8 cellular contexts compared by ENCODE assay signal in the genomic region with DNA sequence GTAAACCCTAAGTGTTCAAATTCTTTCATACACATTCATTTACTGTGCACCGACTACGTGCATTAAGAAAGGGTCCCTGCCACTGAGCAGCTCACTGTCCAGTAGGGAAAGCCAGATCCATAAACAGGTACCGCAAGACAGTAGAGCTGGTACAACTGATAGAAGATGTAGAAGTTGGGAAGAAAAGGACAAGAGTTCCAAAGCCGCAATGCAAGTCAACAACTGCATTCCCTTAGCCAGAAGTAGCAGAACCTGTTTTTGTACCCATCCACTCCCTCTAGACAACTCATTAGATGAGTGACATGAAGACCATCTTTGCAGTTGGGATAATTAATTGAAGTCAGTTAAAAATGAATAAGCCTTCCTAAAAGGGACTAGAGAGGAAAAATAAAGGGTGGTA. TPM values are rescaled to one million over a fixed set of nuclear protein-coding genes. Genes with fewer than 3 reads are reported as not detected.
DNase-seq lines count a peak whose midpoint lies in the region; ATAC-seq and TF ChIP-seq lines count a peak whose summit lies in the region.

No MANE protein-coding gene starts in this region.

- H3K4me3 ChIP-seq in heart right ventricle, result peak overlapping the region in 7 of 10 donors; percentile 71 to 96 (median 90)
- H3K4me3 ChIP-seq in iPS-18a (ENCODE audit: low read length), result peak overlapping the region; percentile 99
- peak overlapping the region; percentile 88 for H3K4me3 ChIP-seq in upper lobe of right lung

- DNase-seq in heart right ventricle (no peak), left ventricle myocardium superior (no peak), activated B cell treated with CpG ODN at 0.5 μM for 24 hours (no peak), upper lobe of right lung (no peak), SHP77 (lab: John Stamatoyannopoulos, UW) (no peak), Ammon's horn (ENCODE audit: low spot score) (no peak), HuH-7.5 (ENCODE audit: low spot score) (no peak)

- no peaks in the 10 kb centered on the region for H3K27me3 ChIP-seq in heart right ventricle
- H3K27me3 ChIP-seq in iPS-18a (ENCODE audit: control insufficient read depth, insufficient read depth, low read length), result no peaks in the 10 kb centered on the region
- H3K27me3 ChIP-seq in upper lobe of right lung, result no peaks in the 10 kb centered on the region

- POLR2A ChIA-PET in activated B cell treated with CpG ODN at 0.5 μM for 24 hours (lab: Charles Lee), result interaction anchor here (1.0 to 2.8 kb wide), 8 partner anchors 15 to 578 kb away, joined by 3 to 61 read pairs (median 6); partner anchors contain the start of genes ASB8, CCDC184, KANSL2 and PFKM

- peaks cover 0 to 24% (median 19%) of the 10 kb centered on the region in 9 donors for H3K4me1 ChIP-seq in heart right ventricle
- peaks cover 15% of the 10 kb centered on the region for H3K4me1 ChIP-seq in iPS-18a (ENCODE audit: control insufficient read depth, low read depth, low read length)
- peaks cover 18% of the 10 kb centered on the region for H3K4me1 ChIP-seq in upper lobe of right lung

- H3K36me3 ChIP-seq in heart right ventricle (peaks cover 0 to 17% (median 0%) of the 10 kb centered on the region in 9 donors), iPS-18a (ENCODE audit: control insufficient read depth, low read depth, low read length) (no peaks in the 10 kb centered on the region), upper lobe of right lung (no peaks in the 10 kb centered on the region)

- H3K9me3 Mint-ChIP-seq in activated B cell treated with CpG ODN at 0.5 μM for 24 hours, result no peaks in the 10 kb centered on the region

- 77 to 82% methylated on average over 4 of the region's 4 CpGs for WGBS in heart right ventricle, 2 donors

- H3K27ac ChIP-seq in heart right ventricle (peak overlapping the region in 2 of 10 donors; percentile 97 to 98), iPS-18a (ENCODE audit: low read length) (no peak overlapping the region), upper lobe of right lung (no peak overlapping the region)

- H3K36me3 Mint-ChIP-seq in activated B cell treated with CpG ODN at 0.5 μM for 24 hours (ENCODE audit: low read depth), result peaks cover 21% of the 10 kb centered on the region

- peak overlapping the region; percentile 87 for H3K9ac ChIP-seq in iPS-18a (ENCODE audit: low read length)

- peak overlapping the region; percentile 98 for H3K27ac Mint-ChIP-seq in activated B cell treated with CpG ODN at 0.5 μM for 24 hours

- CTCF ChIA-PET in activated B cell treated with CpG ODN at 0.5 μM for 24 hours (lab: Charles Lee), result interaction anchor here (1.3 kb wide), 1 partner anchor 53 kb away, joined by 3 read pairs; the partner anchor contains the start of gene ASB8

- H3K9me3 ChIP-seq in heart right ventricle (no peaks in the 10 kb centered on the region), iPS-18a (ENCODE audit: control insufficient read depth, low read depth, low read length) (no peaks in the 10 kb centered on the region), upper lobe of right lung (no peaks in the 10 kb centered on the region)

- H3K4me3 Mint-ChIP-seq in activated B cell treated with CpG ODN at 0.5 μM for 24 hours, result peak overlapping the region; percentile 95

- H3K4me1 Mint-ChIP-seq in activated B cell treated with CpG ODN at 0.5 μM for 24 hours, result peaks cover 49% of the 10 kb centered on the region

- ATAC-seq in heart right ventricle (no peak), left ventricle myocardium superior (no peak), activated B cell treated with CpG ODN at 0.5 μM for 24 hours (ENCODE audit: low read depth) (no peak), upper lobe of right lung (no peak)

- no peak for TF ChIP-seq CTCF in heart right ventricle (IDR thresholded peaks at IDR 0.05)
- no peak for TF ChIP-seq CTCF in activated B cell treated with CpG ODN at 0.5 μM for 24 hours (IDR thresholded peaks at IDR 0.05)
- no peak for TF ChIP-seq CTCF in upper lobe of right lung (IDR thresholded peaks at IDR 0.05)

- intact Hi-C loops in heart right ventricle (cut with DNase I) (loop anchor here in 2 of 10 donors (5.0 to 10.0 kb wide), 2 partner anchors 50 to 63 kb away; partner anchors contain the start of gene ASB8 (in 1 of the 2)), left ventricle myocardium superior (cut with micrococcal nuclease) (loop anchor here (10.0 kb wide), 1 partner anchor 50 kb away; the partner anchor contains the start of gene ASB8), activated B cell treated with CpG ODN at 0.5 μM for 24 hours (cut with micrococcal nuclease) (loop anchor here (2.0 kb wide), 1 partner anchor 60 kb away; no protein-coding TSS in a partner anchor), upper lobe of right lung (cut with DNase I) (no loop called here)

- no peaks in the 10 kb centered on the region for H3K27me3 Mint-ChIP-seq in activated B cell treated with CpG ODN at 0.5 μM for 24 hours

RNA-seq across cellular contexts. Expression of gene SENP1, which starts 1.3 kb away (rescaled TPM):
- total RNA-seq in heart right ventricle (10 to 100 TPM in 2 of 10 donors, 1 to 10 TPM in 8; 7.1 to 10.7 (median 8.7) TPM), left ventricle myocardium superior (7.6 TPM), activated B cell treated with CpG ODN at 0.5 μM for 24 hours (42.8 and 43.2 TPM in 2 replicates), upper lobe of right lung (16.9 TPM)
- 1 to 10 TPM; 2.1 to 2.7 TPM for polyA plus RNA-seq in heart right ventricle

RNA-seq across cellular contexts. Expression of gene PFKM, which starts 14.6 kb away (rescaled TPM):
- total RNA-seq in heart right ventricle (100 to 1,000 TPM; 508 to 948 (median 694) TPM), left ventricle myocardium superior (703 TPM), activated B cell treated with CpG ODN at 0.5 μM for 24 hours (44.7 and 49.2 TPM in 2 replicates), upper lobe of right lung (41.8 TPM)
- 100 to 1,000 TPM; 121 to 185 TPM for polyA plus RNA-seq in heart right ventricle

RNA-seq across cellular contexts. Expression of gene ASB8, which starts 52.8 kb away (rescaled TPM):
- 100 to 1,000 TPM in 1 of 10 donors, 10 to 100 TPM in 9; 73.4 to 103 (median 85.8) TPM for total RNA-seq in heart right ventricle
- polyA plus RNA-seq in heart right ventricle, result 10 to 100 TPM; 24.9 to 28.5 TPM
- total RNA-seq in left ventricle myocardium superior, result 89.0 TPM
- total RNA-seq in activated B cell treated with CpG ODN at 0.5 μM for 24 hours, result 40.0 and 43.6 TPM in 2 replicates
- total RNA-seq in upper lobe of right lung, result 34.5 TPM

Comparison
In these comparisons a context has a peak if more than half of its experiments do, and no peak if none do; other contexts are left out.
1. RNA of gene PFKM, which starts 14.6 kb away (total RNA-seq): 508 to 948 TPM in heart right ventricle and 703 TPM in left ventricle myocardium superior (single experiment); 44.7 to 49.2 TPM in activated B cell treated with CpG ODN at 0.5 μM for 24 hours and 41.8 TPM in upper lobe of right lung (single experiment); every median in the first group is over 10 times any median in the second.
2. Peak in every context shown above with its lines, with median percentiles within 50 percentile points of each other: H3K4me3 ChIP-seq.